ENCODE assay signal across 10 cellular contexts in genomic region chr6:100171533-100172321, GRCh38.
DNase-seq lines count a peak whose midpoint lies in the region; ATAC-seq and TF ChIP-seq lines count a peak whose summit lies in the region.
"Had no signal": no experiment of that assay in that cellular context is flagged by ENCODE, and none has a peak within 500 bp of the region (broad histone marks: within the 10 kb centered on the region; RNA-seq: fewer than 3 reads in every experiment).

No MANE protein-coding gene starts in this region.

- DNase-seq in choroid plexus epithelial cell (ENCODE audit: low read depth) (peak; percentile 38), mesenteric fat pad (ENCODE audit: low spot score) (no peak), putamen (ENCODE audit: low spot score) (no peak), DMS53 treated with DMSO at 0.1 percent for 48 hours (lab: John Stamatoyannopoulos, UW; ENCODE audit: unreplicated experiment) (no peak), germinal center (ENCODE audit: low spot score) (no peak)
- DNase-seq: erythroblast, nucleus accumbens had no signal

- peak; percentile 85 for ATAC-seq in GM18858 (IDR thresholded peaks at IDR 0.05; ENCODE audit: unreplicated experiment)
- peak; percentile 70 for ATAC-seq in GM21786 (IDR thresholded peaks at IDR 0.05; ENCODE audit: unreplicated experiment)
- peak; percentile 83 for ATAC-seq in HG03565 (IDR thresholded peaks at IDR 0.05; ENCODE audit: unreplicated experiment)

- no peak for TF ChIP-seq CTCF in choroid plexus epithelial cell (conservative IDR thresholded peaks at IDR 0.05; ENCODE audit: low read depth, low read length)

- no peak overlapping the region for H3K4me3 ChIP-seq in choroid plexus epithelial cell (ENCODE audit: low read depth, low read length)
